In the genomic region with DNA sequence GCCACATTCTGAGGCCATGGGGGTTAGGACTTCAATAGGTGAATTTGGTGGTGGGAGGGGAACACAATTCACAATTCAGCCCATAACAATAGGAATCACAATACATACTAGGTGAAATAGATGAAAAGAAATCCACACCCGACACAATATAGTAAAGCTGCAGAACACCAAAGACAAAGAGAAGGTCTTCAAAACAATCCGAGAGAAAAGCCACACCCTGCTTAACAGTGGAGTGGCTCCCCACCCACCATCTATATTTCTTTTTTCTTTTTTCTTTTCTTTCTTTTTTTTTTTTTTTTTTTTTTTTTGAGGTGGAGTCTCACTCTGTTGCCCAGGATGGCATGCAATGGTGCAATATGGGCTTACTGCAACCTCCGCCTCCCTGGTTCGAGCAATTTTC, we compare ENCODE assay signal across 33 cellular contexts. TPM values are rescaled to one million over a fixed set of nuclear protein-coding genes. Genes with fewer than 3 reads are reported as not detected.
DNase-seq lines count a peak whose midpoint lies in the region; ATAC-seq, FAIRE-seq and TF ChIP-seq lines count a peak whose summit lies in the region.
"Had no signal": no experiment of that assay in that cellular context is flagged by ENCODE, and none has a peak within 500 bp of the region (broad histone marks: within the 10 kb centered on the region; RNA-seq: fewer than 3 reads in every experiment).

No MANE protein-coding gene starts in this region.

- 42% methylated on average over 4 of the region's 4 CpGs for WGBS in K562 (ENCODE audit: insufficient coverage, low coverage, missing lambda C conversion rate)
- WGBS in suprapubic skin: 72% methylated on average over 4 of the region's 4 CpGs

- no peaks in the 10 kb centered on the region for H3K36me3 Mint-ChIP-seq in activated T-helper 2 cell treated with anti-CD3 and anti-CD28 coated beads, Interferon-gamma antibody, Interleukin-2, Interleukin-4, amounts not matched to agents 10 μg/mL and 5 μg/mL and 100 μg/mL, durations not matched to agents 14 hours and 24 hours and 36 hours (ENCODE audit: low read depth)
- H3K36me3 Mint-ChIP-seq: CD14-positive monocyte; CD4-positive, alpha-beta memory T cell; CD4-positive, CD25-positive, alpha-beta regulatory T cell; CD8-positive, alpha-beta T cell had no signal

- CTCF ChIA-PET in HCT116 (lab: Charles Lee) (interaction anchor here (1.0 kb wide), 1 partner anchor 9 kb away, joined by 3 read pairs; no protein-coding TSS in a partner anchor), K562 (lab: Yijun Ruan, JAX; ENCODE audit: low intra/inter-chr PET ratio) (no interaction called here)

- TF ChIP-seq EP300 in K562 (IDR thresholded peaks at IDR 0.05; ENCODE audit: low read length) (no peak), suprapubic skin (IDR thresholded peaks at IDR 0.05) (no peak)

- RAD21 ChIA-PET in HCT116 (lab: Charles Lee; ENCODE audit: low non-redundant PET in 1 of 2, low total read pairs in 2 of 2, uncharacterized antibody in 2 of 2, unreplicated experiment in 2 of 2): no interaction called here

- POLR2A ChIA-PET in HCT116 (lab: Charles Lee) (interaction anchor here (0.7 kb wide), 1 partner anchor 223 kb away, joined by 3 read pairs; no protein-coding TSS in a partner anchor), K562 (lab: Yijun Ruan, JAX) (no interaction called here)

- FAIRE-seq in K562 (lab: Jason Lieb, UNC): no peak
- FAIRE-seq: A204.1, A549, D721Med had no signal

- no peak overlapping the region for H3K4me2 ChIP-seq in HCT116 (ENCODE audit: low read length)
- no peak overlapping the region for H3K4me2 ChIP-seq in K562 (ENCODE audit: insufficient read depth, low read length)
- H3K4me2 ChIP-seq: A549; BLaER1; BLaER1 treated with 17β-estradiol and CSF1 and Interleukin-3, amounts not matched to agents 10 nM and 100 nM had no signal

- peaks cover 0 to 10% of the 10 kb centered on the region in 2 experiments; a peak in 1 of 4 replicates for H3K4me1 ChIP-seq in HCT116 (ENCODE audit: control insufficient read depth in 1 of 2, insufficient read depth in 2 of 2, low read length in 2 of 2)
- peaks cover 0 to 2% of the 10 kb centered on the region in 2 experiments; a peak in 3 of 5 replicates for H3K4me1 ChIP-seq in K562 (replicated peaks in 1 of 2; ENCODE audit: control insufficient read depth in 2 of 2, insufficient read depth in 2 of 2, low read length in 2 of 2)
- peaks cover 3% of the 10 kb centered on the region for H3K4me1 ChIP-seq in suprapubic skin
- H3K4me1 ChIP-seq: A549, BE2C, BLaER1, Caco-2 had no signal

- TF ChIP-seq CTCF in HCT116 (IDR thresholded peaks at IDR 0.05 in 2 of 3, conservative IDR thresholded peaks at IDR 0.05 in 1 of 3; ENCODE audit: borderline replicate concordance in 1 of 3, insufficient read depth in 1 of 3, low read depth in 2 of 3, low read length in 2 of 3) (no peak), K562 (IDR thresholded peaks at IDR 0.05 in 2 of 3, conservative IDR thresholded peaks at IDR 0.05 in 1 of 3; ENCODE audit: insufficient read depth in 2 of 3, low read depth in 1 of 3, low read length in 3 of 3) (no peak), suprapubic skin (IDR thresholded peaks at IDR 0.05) (no peak)

- H3K27me3 ChIP-seq in HCT116 (ENCODE audit: insufficient read depth, low read length) (no peaks in the 10 kb centered on the region), K562 (ENCODE audit: control insufficient read depth in 2 of 2, insufficient read depth in 2 of 2, low read length in 2 of 2) (no peaks in the 10 kb centered on the region), suprapubic skin (no peaks in the 10 kb centered on the region)
- H3K27me3 ChIP-seq: BE2C; BLaER1; BLaER1 treated with 17β-estradiol and CSF1 and Interleukin-3, amounts not matched to agents 10 nM and 100 nM had no signal

- H3K9ac ChIP-seq in HCT116 (ENCODE audit: low read length): no peak overlapping the region
- H3K9ac ChIP-seq in K562 (ENCODE audit: insufficient read depth in 1 of 2, low read depth in 2 of 2, low read length in 2 of 2): no peak overlapping the region
- H3K9ac ChIP-seq: BLaER1; BLaER1 treated with 17β-estradiol and CSF1 and Interleukin-3, amounts not matched to agents 10 nM and 100 nM had no signal

- no peaks in the 10 kb centered on the region for H3K9me2 ChIP-seq in HCT116 (ENCODE audit: insufficient read depth)

- ATAC-seq in HCT116 (no peak), K562 (no peak)
- ATAC-seq: A549; CD8-positive, alpha-beta T cell had no signal

- H3K4me3 Mint-ChIP-seq in activated T-helper 2 cell treated with anti-CD3 and anti-CD28 coated beads, Interferon-gamma antibody, Interleukin-2, Interleukin-4, amounts not matched to agents 10 μg/mL and 5 μg/mL and 100 μg/mL, durations not matched to agents 14 hours and 24 hours and 36 hours (ENCODE audit: low read depth): no peak overlapping the region
- H3K4me3 Mint-ChIP-seq: B cell; CD4-positive, alpha-beta memory T cell; CD4-positive, alpha-beta T cell; CD4-positive, CD25-positive, alpha-beta regulatory T cell; CD8-positive, alpha-beta memory T cell; CD8-positive, alpha-beta T cell had no signal

- in situ Hi-C loops in K562 (cut with MboI): no loop called here

- no peak overlapping the region for H3K27ac Mint-ChIP-seq in activated T-helper 2 cell treated with anti-CD3 and anti-CD28 coated beads, Interferon-gamma antibody, Interleukin-2, Interleukin-4, amounts not matched to agents 10 μg/mL and 5 μg/mL and 100 μg/mL, durations not matched to agents 14 hours and 24 hours and 36 hours
- H3K27ac Mint-ChIP-seq: B cell; CD14-positive monocyte; CD4-positive, alpha-beta memory T cell; CD4-positive, alpha-beta T cell; CD8-positive, alpha-beta memory T cell; CD8-positive, alpha-beta T cell had no signal

- TF ChIP-seq RAD21 in HCT116 (IDR thresholded peaks at IDR 0.05; ENCODE audit: low read depth) (no peak), K562 (CRISPR knock-in tag; conservative IDR thresholded peaks at IDR 0.05 in 1 of 2, IDR thresholded peaks at IDR 0.05 in 1 of 2) (no peak)

- H3K27me3 Mint-ChIP-seq in activated T-helper 2 cell treated with anti-CD3 and anti-CD28 coated beads, Interferon-gamma antibody, Interleukin-2, Interleukin-4, amounts not matched to agents 10 μg/mL and 5 μg/mL and 100 μg/mL, durations not matched to agents 14 hours and 24 hours and 36 hours (ENCODE audit: low read depth): peaks cover 15% of the 10 kb centered on the region
- H3K27me3 Mint-ChIP-seq: CD4-positive, alpha-beta T cell had no signal

- H3K9me3 ChIP-seq in HCT116 (ENCODE audit: control insufficient read depth in 1 of 2, insufficient read depth in 1 of 2, low read depth in 1 of 2, low read length in 2 of 2) (peaks cover 0 to 7% of the 10 kb centered on the region in 2 experiments; a peak in 1 of 4 replicates), K562 (replicated peaks; ENCODE audit: control insufficient read depth, insufficient read depth, low read depth, low read length) (no peaks in the 10 kb centered on the region), suprapubic skin (no peaks in the 10 kb centered on the region)
- H3K9me3 ChIP-seq: A549, BE2C, Caco-2 had no signal

- no peak for TF ChIP-seq POLR2A in HCT116 (IDR thresholded peaks at IDR 0.05; ENCODE audit: borderline replicate concordance, extremely low read depth, insufficient read depth, insufficient read length)
- TF ChIP-seq POLR2A in K562 (conservative IDR thresholded peaks at IDR 0.05): no peak
- TF ChIP-seq POLR2A in suprapubic skin (IDR thresholded peaks at IDR 0.05): no peak

- H2AFZ ChIP-seq in HCT116 (ENCODE audit: low read depth, low read length, poor library complexity, severe bottlenecking) (no peak overlapping the region), K562 (ENCODE audit: low read depth, low read length) (no peak overlapping the region)

- no peak for DNase-seq in HCT116 (ENCODE audit: low read depth, low spot score)
- no peak for DNase-seq in K562 (ENCODE audit: extremely low read depth in 1 of 4, low spot score in 3 of 4)
- no peak for DNase-seq in activated T-helper 2 cell treated with anti-CD3 and anti-CD28 coated beads, Interferon-gamma antibody, Interleukin-2, Interleukin-4, amounts not matched to agents 10 μg/mL and 5 μg/mL and 100 μg/mL, durations not matched to agents 14 hours and 24 hours and 36 hours (ENCODE audit: low spot score)
- no peak for DNase-seq in suprapubic skin (ENCODE audit: low spot score in 2 of 2)
- DNase-seq: 8988T; ACHN; AML-193; BE2C; C1 segment of cervical spinal cord; Caco-2; Calu3; CD4-positive, alpha-beta memory T cell; CD4-positive, alpha-beta T cell; CD4-positive, CD25-positive, alpha-beta regulatory T cell; CD8-positive, alpha-beta memory T cell; COR-L47; DMS 273 treated with DMSO at 0.1 percent for 48 hours; DMS153; DMS53; DMS79; DMS79 treated with DMSO at 0.1 percent for 48 hours; DND-41; EL had no signal

- peaks cover 2% of the 10 kb centered on the region for H3K4me1 Mint-ChIP-seq in activated T-helper 2 cell treated with anti-CD3 and anti-CD28 coated beads, Interferon-gamma antibody, Interleukin-2, Interleukin-4, amounts not matched to agents 10 μg/mL and 5 μg/mL and 100 μg/mL, durations not matched to agents 14 hours and 24 hours and 36 hours (ENCODE audit: low read depth)

- no peak overlapping the region for H3K27ac ChIP-seq in HCT116 (ENCODE audit: low read depth, low read length)
- no peak overlapping the region for H3K27ac ChIP-seq in K562 (ENCODE audit: extremely low read depth, low read depth, low read length)
- no peak overlapping the region for H3K27ac ChIP-seq in suprapubic skin
- H3K27ac ChIP-seq: 22Rv1; A549; BLaER1; BLaER1 treated with 17β-estradiol and CSF1 and Interleukin-3, amounts not matched to agents 10 nM and 100 nM; C4-2B had no signal

- intact Hi-C loops in HCT116 (cut with micrococcal nuclease): no loop called here
- intact Hi-C loops in K562 (cut with micrococcal nuclease): no loop called here
- intact Hi-C loops in activated T-helper 2 cell treated with anti-CD3 and anti-CD28 coated beads, Interferon-gamma antibody, Interleukin-2, Interleukin-4, amounts not matched to agents 10 μg/mL and 5 μg/mL and 100 μg/mL, durations not matched to agents 14 hours and 24 hours and 36 hours (cut with micrococcal nuclease): no loop called here

- H3K79me2 ChIP-seq in HCT116 (ENCODE audit: insufficient read depth, low read length) (no peaks in the 10 kb centered on the region), K562 (ENCODE audit: control insufficient read depth, insufficient read depth, low read length) (no peaks in the 10 kb centered on the region)

- BruUV-seq in HCT116 (replicated peaks; lab: Mats Ljungman, UMichigan) (no TSS peak), K562 (replicated peaks; lab: Mats Ljungman, UMichigan) (no TSS peak)

- H3K9me1 ChIP-seq in K562 (ENCODE audit: control insufficient read depth, insufficient read depth, low read length): no peaks in the 10 kb centered on the region

- H3K36me3 ChIP-seq in HCT116 (ENCODE audit: control insufficient read depth in 1 of 2, insufficient read depth in 2 of 2, low read length in 2 of 2) (no peaks in the 10 kb centered on the region), K562 (ENCODE audit: control insufficient read depth, insufficient read depth, low read length) (no peaks in the 10 kb centered on the region), suprapubic skin (no peaks in the 10 kb centered on the region)
- H3K36me3 ChIP-seq: BE2C; BLaER1; BLaER1 treated with 17β-estradiol and CSF1 and Interleukin-3, amounts not matched to agents 10 nM and 100 nM had no signal

- H4K20me1 ChIP-seq in HCT116 (ENCODE audit: insufficient read depth) (no peaks in the 10 kb centered on the region), K562 (replicated peaks; ENCODE audit: control insufficient read depth, insufficient read depth, low read length) (no peaks in the 10 kb centered on the region)
- H4K20me1 ChIP-seq: BLaER1; BLaER1 treated with 17β-estradiol and CSF1 and Interleukin-3, amounts not matched to agents 10 nM and 100 nM had no signal

- H3K9me3 Mint-ChIP-seq in activated T-helper 2 cell treated with anti-CD3 and anti-CD28 coated beads, Interferon-gamma antibody, Interleukin-2, Interleukin-4, amounts not matched to agents 10 μg/mL and 5 μg/mL and 100 μg/mL, durations not matched to agents 14 hours and 24 hours and 36 hours: peaks cover 9% of the 10 kb centered on the region
- H3K9me3 Mint-ChIP-seq: CD4-positive, alpha-beta T cell had no signal

- H3K4me3 ChIP-seq in HCT116 (replicated peaks in 1 of 2; ENCODE audit: low read depth in 1 of 2, low read length in 2 of 2) (no peak overlapping the region), K562 (no peak overlapping the region), suprapubic skin (no peak overlapping the region)
- H3K4me3 ChIP-seq: A549; BLaER1; BLaER1 treated with 17β-estradiol and CSF1 and Interleukin-3, amounts not matched to agents 10 nM and 100 nM had no signal

RNA-seq across cellular contexts. Expression of a gene that starts 14.7 kb away (rescaled TPM):
- total RNA-seq in HCT116 (2021; ENCODE audit: unreplicated experiment): 220 TPM
- 94.9 and 112 TPM in 2 replicates for polyA plus RNA-seq in HCT116 (2012)
- total RNA-seq in K562 (2011; cell fraction: chromatin; rRNA removed; ENCODE audit: low replicate concordance): 198 and 514 TPM in 2 replicates
- 93.2 and 115 TPM in 2 replicates for total RNA-seq in K562 (2011; cell fraction: nucleolus; rRNA removed)
- 178 and 179 TPM in 2 replicates for total RNA-seq in K562 (2011; cell fraction: nucleoplasm; rRNA removed)
- total RNA-seq in K562 (2014; rRNA removed): 26.0 and 34.0 TPM in 2 replicates
- 53.6 and 58.2 TPM in 2 replicates for total RNA-seq in K562 (2014; rRNA removed; fragmentation: Illumina TruSeq; extraction: Trizol)
- total RNA-seq in K562 (2015; rRNA removed; fragmentation: Illumina TruSeq; extraction: Trizol): 44.0 and 45.3 TPM in 2 replicates
- total RNA-seq in K562 (2021): 119 and 126 TPM in 2 replicates
- polyA plus RNA-seq in K562 (2011; rRNA removed): 113 and 116 TPM in 2 replicates
- 19.5 and 43.1 TPM in 2 replicates for polyA plus RNA-seq in K562 (2011; cell fraction: cytosol; rRNA removed)
- polyA plus RNA-seq in K562 (2011; cell fraction: nucleus; rRNA removed): 192 and 336 TPM in 2 replicates
- polyA plus RNA-seq in K562 (2012): 74.9 and 83.6 TPM in 2 replicates
- 101 and 112 TPM in 2 replicates for polyA plus RNA-seq in K562 (2014; fragmentation: Illumina TruSeq; extraction: Trizol)
- polyA plus RNA-seq in K562 (2014; fragmentation: Nextera tagmentation; extraction: Ambion mirVana): 10 to 100 TPM; 22.5 to 30.8 TPM
- 89.3 and 98.7 TPM in 2 replicates for polyA plus RNA-seq in K562 (2014; rRNA removed)
- polyA minus RNA-seq in K562 (2011; rRNA and poly(A)+ RNA removed): 85.9 and 92.3 TPM in 2 replicates
- polyA minus RNA-seq in K562 (2011; cell fraction: cytosol; rRNA and poly(A)+ RNA removed): 30.6 and 32.8 TPM in 2 replicates
- polyA minus RNA-seq in K562 (2011; cell fraction: nucleus; rRNA and poly(A)+ RNA removed): 52.5 and 99.1 TPM in 2 replicates
- total RNA-seq in activated T-helper 2 cell treated with anti-CD3 and anti-CD28 coated beads, Interferon-gamma antibody, Interleukin-2, Interleukin-4, amounts not matched to agents 10 μg/mL and 5 μg/mL and 100 μg/mL, durations not matched to agents 14 hours and 24 hours and 36 hours: 183 and 184 TPM in 2 replicates
- total RNA-seq in suprapubic skin: 100 to 1,000 TPM in 1 of 4 donors, 10 to 100 TPM in 3; 52.8 to 176 (median 62.2) TPM

RNA-seq across cellular contexts. Expression of a gene that starts 39.7 kb away (rescaled TPM):
- total RNA-seq in HCT116 (2021; ENCODE audit: unreplicated experiment): 57.0 TPM
- 51.9 and 56.4 TPM in 2 replicates for polyA plus RNA-seq in HCT116 (2012)
- 6.2 and 7.7 TPM in 2 replicates for total RNA-seq in K562 (2011; cell fraction: chromatin; rRNA removed; ENCODE audit: low replicate concordance)
- 5.0 and 5.5 TPM in 2 replicates for total RNA-seq in K562 (2011; cell fraction: nucleolus; rRNA removed)
- total RNA-seq in K562 (2011; cell fraction: nucleoplasm; rRNA removed): 4.7 and 5.1 TPM in 2 replicates
- 9.7 and 14.2 TPM in 2 replicates for total RNA-seq in K562 (2014; rRNA removed)
- total RNA-seq in K562 (2014; rRNA removed; fragmentation: Illumina TruSeq; extraction: Trizol): 5.3 and 5.7 TPM in 2 replicates
- total RNA-seq in K562 (2015; rRNA removed; fragmentation: Illumina TruSeq; extraction: Trizol): 7.2 and 9.2 TPM in 2 replicates
- total RNA-seq in K562 (2021): 27.4 and 28.7 TPM in 2 replicates
- polyA plus RNA-seq in K562 (2011; rRNA removed): 2.6 and 4.7 TPM in 2 replicates
- 3.8 and 6.1 TPM in 2 replicates for polyA plus RNA-seq in K562 (2011; cell fraction: cytosol; rRNA removed)
- polyA plus RNA-seq in K562 (2011; cell fraction: nucleus; rRNA removed): 3.3 and 7.4 TPM in 2 replicates
- polyA plus RNA-seq in K562 (2012): 27.9 and 31.0 TPM in 2 replicates
- 24.7 and 24.8 TPM in 2 replicates for polyA plus RNA-seq in K562 (2014; fragmentation: Illumina TruSeq; extraction: Trizol)
- polyA plus RNA-seq in K562 (2014; fragmentation: Nextera tagmentation; extraction: Ambion mirVana): 1 to 10 TPM; 3.9 to 4.1 TPM
- 13.1 and 15.3 TPM in 2 replicates for polyA plus RNA-seq in K562 (2014; rRNA removed)
- polyA minus RNA-seq in K562 (2011; rRNA and poly(A)+ RNA removed): 2.8 and 3.2 TPM in 2 replicates
- 9.2 and 11.0 TPM in 2 replicates for polyA minus RNA-seq in K562 (2011; cell fraction: cytosol; rRNA and poly(A)+ RNA removed)
- 3.1 and 3.9 TPM in 2 replicates for polyA minus RNA-seq in K562 (2011; cell fraction: nucleus; rRNA and poly(A)+ RNA removed)
- total RNA-seq in activated T-helper 2 cell treated with anti-CD3 and anti-CD28 coated beads, Interferon-gamma antibody, Interleukin-2, Interleukin-4, amounts not matched to agents 10 μg/mL and 5 μg/mL and 100 μg/mL, durations not matched to agents 14 hours and 24 hours and 36 hours: 31.8 and 33.3 TPM in 2 replicates
- 10 to 100 TPM; 75.0 to 86.4 (median 78.0) TPM for total RNA-seq in suprapubic skin
